14 cellular contexts compared by ENCODE assay signal in the genomic region with DNA sequence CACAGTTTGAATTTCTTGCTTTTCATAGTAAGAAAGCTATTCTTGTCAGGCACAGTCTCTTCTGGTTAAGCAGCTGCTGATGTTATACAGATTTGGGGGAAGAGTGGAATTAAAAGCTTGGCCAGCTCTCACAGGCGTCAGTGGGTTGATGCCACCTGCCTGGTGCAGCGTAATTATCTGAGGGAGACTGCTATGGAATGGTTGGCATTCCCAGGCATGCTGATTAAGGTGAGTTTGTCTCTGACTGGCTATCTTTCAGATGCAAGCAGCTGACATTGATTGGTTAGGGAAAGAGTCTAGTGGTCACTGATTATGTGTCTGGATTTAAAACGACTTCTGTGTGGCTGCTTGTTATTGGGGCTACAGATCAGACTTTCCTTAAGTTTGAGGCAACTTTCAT.
"Had no signal": no experiment of that assay in that cellular context is flagged by ENCODE, and none has a peak within 500 bp of the region (broad histone marks: within the 10 kb centered on the region; RNA-seq: fewer than 3 reads in every experiment).

No MANE protein-coding gene starts in this region.

- H3K27me3 Mint-ChIP-seq: dendritic cell treated with granulocyte-macrophage colony-stimulating factor and Interleukin-4, amounts not matched to agents 40 ng/mL and 50 ng/mL, for 4 days had no signal

- H3K27ac Mint-ChIP-seq: dendritic cell treated with granulocyte-macrophage colony-stimulating factor and Interleukin-4, amounts not matched to agents 40 ng/mL and 50 ng/mL, for 4 days; effector memory CD8-positive, alpha-beta T cell; natural killer cell had no signal

- DNase-seq: effector memory CD8-positive, alpha-beta T cell; gastrocnemius medialis; heart right ventricle; hypothalamus; mammary epithelial cell; mucosa of descending colon; natural killer cell; nucleus accumbens; ovary; stimulated activated CD4-positive, alpha-beta T cell treated with anti-CD3 and anti-CD28 coated beads, Interleukin-2, amount 100 ng/mL, for 48 hours; stimulated activated naive CD4-positive, alpha-beta T cell treated with Interleukin-2 at 50 U/mL for 16 hours; trophoblast cell had no signal

- H3K9me3 Mint-ChIP-seq: natural killer cell had no signal

- H3K4me3 Mint-ChIP-seq: dendritic cell treated with granulocyte-macrophage colony-stimulating factor and Interleukin-4, amounts not matched to agents 40 ng/mL and 50 ng/mL, for 4 days; effector memory CD8-positive, alpha-beta T cell; natural killer cell; neural crest cell had no signal

- H3K36me3 Mint-ChIP-seq: natural killer cell had no signal

- H3K4me1 Mint-ChIP-seq: natural killer cell, neural crest cell had no signal
